ENCODE assay signal across 14 cellular contexts in the genomic region with DNA sequence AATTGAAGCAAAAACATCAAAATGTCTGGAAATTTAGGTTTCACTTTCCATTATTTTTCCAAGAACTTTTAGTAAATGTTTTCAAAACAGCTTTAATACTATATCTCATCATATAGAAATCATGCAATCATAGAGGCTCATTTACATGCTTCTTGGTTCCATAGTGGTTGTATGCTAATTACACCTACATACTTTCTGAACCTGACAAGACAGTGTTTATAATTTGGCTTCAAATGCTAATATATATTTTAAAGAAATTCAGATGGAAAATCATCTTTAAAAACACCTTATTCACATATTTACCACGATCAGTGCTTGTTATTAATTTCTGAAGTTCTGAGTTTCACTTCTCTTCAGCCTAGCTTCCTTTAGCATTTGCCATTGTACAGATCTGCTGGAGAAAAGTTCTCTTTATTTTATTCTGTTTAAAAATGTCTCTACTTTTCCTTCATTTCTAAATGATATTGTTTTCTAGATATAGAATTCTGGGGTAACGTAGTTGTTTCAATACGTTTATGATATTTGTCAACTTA.
A peak's percentile ranks its signal among the peaks of the same experiment; 100 is the strongest.
DNase-seq lines count a peak whose midpoint lies in the region; ATAC-seq, FAIRE-seq and TF ChIP-seq lines count a peak whose summit lies in the region.
"Had no signal": no experiment of that assay in that cellular context is flagged by ENCODE, and none has a peak within 500 bp of the region (broad histone marks: within the 10 kb centered on the region; RNA-seq: fewer than 3 reads in every experiment).

No MANE protein-coding gene starts in this region.

- H3K4me3 ChIP-seq in pancreas: no peak overlapping the region
- H3K4me3 ChIP-seq: thoracic aorta had no signal

- intact Hi-C loops in pancreas (cut with DNase I): no loop called here

- ATAC-seq in GM18868 (IDR thresholded peaks at IDR 0.05; ENCODE audit: unreplicated experiment) (peak; percentile 61), GM21529 (IDR thresholded peaks at IDR 0.05; ENCODE audit: unreplicated experiment) (peak; percentile 75), HG03103 (IDR thresholded peaks at IDR 0.05; ENCODE audit: low read depth, unreplicated experiment) (peak; percentile 52), pancreas (no peak)
- ATAC-seq: left ventricle myocardium superior had no signal

- H3K27ac ChIP-seq in pancreas: no peak overlapping the region
- H3K27ac ChIP-seq: thoracic aorta had no signal

- H3K27me3 ChIP-seq in pancreas: no peaks in the 10 kb centered on the region
- H3K27me3 ChIP-seq: BE2C had no signal

- no peaks in the 10 kb centered on the region for H3K9me3 ChIP-seq in pancreas
- H3K9me3 ChIP-seq: BE2C, thoracic aorta had no signal

- 94 to 95% methylated on average over 3 of the region's 3 CpGs for WGBS in pancreas, 2 donors

- H3K4me1 ChIP-seq in pancreas: peaks cover 0 to 11% (median 8%) of the 10 kb centered on the region in 3 donors
- H3K4me1 ChIP-seq: BE2C had no signal

- peak; percentile 13 for FAIRE-seq in pancreas (lab: Jason Lieb, UNC)

- TF ChIP-seq CTCF in pancreas (IDR thresholded peaks at IDR 0.05): no peak

- DNase-seq in pancreas (no peak), H4 (ENCODE audit: low spot score) (no peak), hippocampal formation (lab: John Stamatoyannopoulos, UW) (no peak), DMS153 (lab: John Stamatoyannopoulos, UW) (no peak), DMS153 treated with DMSO at 0.1 percent for 48 hours (lab: John Stamatoyannopoulos, UW; ENCODE audit: unreplicated experiment) (no peak)
- DNase-seq: activated naive CD4-positive, alpha-beta T cell treated with Interleukin-2 at 50 U/mL for 16 hours; BE2C; left ventricle myocardium superior; naive B cell; NCI-H1694 treated with DMSO at 0.1 percent for 48 hours had no signal

- H3K36me3 ChIP-seq in pancreas: no peaks in the 10 kb centered on the region
- H3K36me3 ChIP-seq: BE2C, thoracic aorta had no signal

Comparison
In these comparisons a context has a peak if more than half of its experiments do, and no peak if none do; other contexts are left out.
1. ATAC-seq: peak in GM18868 (single experiment), GM21529 (single experiment) and HG03103 (single experiment); none in pancreas (0 of 4).